Comparison of ENCODE assay signal across 29 cellular contexts in genomic region chr4:13535118-13535517, GRCh38. TPM values are rescaled to one million over a fixed set of nuclear protein-coding genes. Genes with fewer than 3 reads are reported as not detected.
A peak's percentile ranks its signal among the peaks of the same experiment; 100 is the strongest.
DNase-seq lines count a peak whose midpoint lies in the region; ATAC-seq and TF ChIP-seq lines count a peak whose summit lies in the region.
"Had no signal": no experiment of that assay in that cellular context is flagged by ENCODE, and none has a peak within 500 bp of the region (broad histone marks: within the 10 kb centered on the region; RNA-seq: fewer than 3 reads in every experiment).

No MANE protein-coding gene starts in this region.

- CTCF ChIA-PET in WTC11 (lab: Charles Lee): interaction anchor here (0.6 to 1.3 kb wide), 2 partner anchors 13 kb away, joined by 4 to 9 read pairs; no protein-coding TSS in a partner anchor

- DNase-seq in NCI-H82 (lab: John Stamatoyannopoulos, UW) (peak; percentile 35), NCI-H82 treated with DMSO at 0.1 percent for 48 hours (lab: John Stamatoyannopoulos, UW; ENCODE audit: unreplicated experiment) (no peak), GM03348 (ENCODE audit: low spot score) (peak; percentile 9), WTC11 (ENCODE audit: low spot score) (no peak), neural progenitor cell (ENCODE audit: low spot score) (peak; percentile 61), SHP77 treated with DMSO at 0.1 percent for 48 hours (lab: John Stamatoyannopoulos, UW) (no peak), NCI-H69 (lab: John Stamatoyannopoulos, UW) (no peak)
- DNase-seq: activated B cell treated with CpG ODN at 0.5 μM for 24 hours; activated gamma-delta T cell treated with Interleukin-2 at 50 U/mL for 16 hours; activated T-cell treated with anti-CD3 and anti-CD28 coated beads, Interleukin-2, amount 50 U/mL, for 24 hours; AML-193; CD4-positive, alpha-beta memory T cell; dermis blood vessel endothelial cell; immature natural killer cell; mesenchymal stem cell; NCI-H146; NCI-H2107; PC-3; thyroid gland had no signal

- H3K27ac Mint-ChIP-seq in WTC11: no peak overlapping the region
- H3K27ac Mint-ChIP-seq in neural progenitor cell: no peak overlapping the region
- H3K27ac Mint-ChIP-seq: activated B cell treated with CpG ODN at 0.5 μM for 24 hours; activated naive CD8-positive, alpha-beta T cell treated with anti-CD3 and anti-CD28 coated beads, Interleukin-2, amount 50 U/mL, for 24 hours; immature natural killer cell; stimulated activated naive CD8-positive, alpha-beta T cell treated with anti-CD3 and anti-CD28 coated beads, Interleukin-15, Interleukin-2, amounts not matched to agents 100 ng/mL and 50 ng/mL, for 24 hours had no signal

- H3F3A ChIP-seq in neural progenitor cell (ENCODE audit: low read depth): peaks cover 35% of the 10 kb centered on the region

- H2AFZ ChIP-seq in neural progenitor cell (replicated peaks): no peak overlapping the region
- H2AFZ ChIP-seq: hepatocyte had no signal

- TF ChIP-seq CTCF in WTC11 (IDR thresholded peaks at IDR 0.05): no peak
- no peak for TF ChIP-seq CTCF in neural progenitor cell (IDR thresholded peaks at IDR 0.05)

- H3K36me3 Mint-ChIP-seq in WTC11: peaks cover 7% of the 10 kb centered on the region; the same call in 1 of the 2 replicates
- no peaks in the 10 kb centered on the region for H3K36me3 Mint-ChIP-seq in neural progenitor cell

- no peak overlapping the region for H3K4me3 ChIP-seq in neural progenitor cell
- H3K4me3 ChIP-seq: hepatocyte, prostate gland, thyroid gland had no signal

- H4K20me1 ChIP-seq in neural progenitor cell (ENCODE audit: low read depth): peaks cover 95% of the 10 kb centered on the region

- H3K27me3 Mint-ChIP-seq in WTC11 (ENCODE audit: low read depth) (peaks cover 100% of the 10 kb centered on the region), neural progenitor cell (ENCODE audit: insufficient read depth, low read depth) (peaks cover 80% of the 10 kb centered on the region)

- no peak overlapping the region for H3K9ac ChIP-seq in neural progenitor cell
- H3K9ac ChIP-seq: KMS-11 had no signal

- H3K9me3 Mint-ChIP-seq in WTC11 (no peaks in the 10 kb centered on the region), neural progenitor cell (peaks cover 14% of the 10 kb centered on the region)
- H3K9me3 Mint-ChIP-seq: activated T-cell treated with anti-CD3 and anti-CD28 coated beads, Interleukin-2, amount 50 U/mL, for 24 hours had no signal

- POLR2A ChIA-PET in WTC11 (lab: Charles Lee): interaction anchor here (1.3 kb wide), 1 partner anchor 10 kb away, joined by 4 read pairs; no protein-coding TSS in a partner anchor

- H3K4me1 ChIP-seq in neural progenitor cell: peaks cover 32% of the 10 kb centered on the region
- H3K4me1 ChIP-seq: prostate gland had no signal

- H3K9me3 ChIP-seq in neural progenitor cell (ENCODE audit: low read depth): no peaks in the 10 kb centered on the region
- H3K9me3 ChIP-seq: prostate gland, thyroid gland had no signal

- peaks cover 100% of the 10 kb centered on the region for H3K27me3 ChIP-seq in neural progenitor cell

- H3K4me2 ChIP-seq in neural progenitor cell: peak overlapping the region; percentile 56
- H3K4me2 ChIP-seq: KMS-11 had no signal

- no peaks in the 10 kb centered on the region for H3K36me3 ChIP-seq in neural progenitor cell
- H3K36me3 ChIP-seq: prostate gland, thyroid gland had no signal

- no peaks in the 10 kb centered on the region for H3K79me2 ChIP-seq in neural progenitor cell (ENCODE audit: low read depth)
- H3K79me2 ChIP-seq: hepatocyte had no signal

- H3K27ac ChIP-seq in neural progenitor cell: no peak overlapping the region
- H3K27ac ChIP-seq: 22Rv1, hepatocyte, KMS-11, prostate gland, thyroid gland had no signal

- H3K4me1 Mint-ChIP-seq in WTC11 (peaks cover 93% of the 10 kb centered on the region), neural progenitor cell (peaks cover 36% of the 10 kb centered on the region)

- H3K4me3 Mint-ChIP-seq in WTC11: peak overlapping the region; percentile 37
- H3K4me3 Mint-ChIP-seq in neural progenitor cell: no peak overlapping the region
- H3K4me3 Mint-ChIP-seq: activated B cell treated with CpG ODN at 0.5 μM for 24 hours; activated naive CD8-positive, alpha-beta T cell treated with anti-CD3 and anti-CD28 coated beads, Interleukin-2, amount 50 U/mL, for 24 hours; activated T-cell treated with anti-CD3 and anti-CD28 coated beads, Interleukin-2, amount 50 U/mL, for 24 hours; stimulated activated naive CD8-positive, alpha-beta T cell treated with anti-CD3 and anti-CD28 coated beads, Interleukin-15, Interleukin-2, amounts not matched to agents 100 ng/mL and 50 ng/mL, for 24 hours had no signal

- ATAC-seq in WTC11: no peak
- ATAC-seq in HG02938 (IDR thresholded peaks at IDR 0.05; ENCODE audit: unreplicated experiment): no peak
- ATAC-seq: activated naive CD8-positive, alpha-beta T cell treated with anti-CD3 and anti-CD28 coated beads, Interleukin-2, amount 50 U/mL, for 24 hours; left lobe of liver; PC-3 had no signal

TF ChIP-seq in WTC11, 78 proteins besides CTCF, POLR2A, EP300 and RAD21:
- TF ChIP-seq NFE2L1 (CRISPR knock-in tag; IDR thresholded peaks at IDR 0.05) (no peak), FOXJ3 (CRISPR knock-in tag; IDR thresholded peaks at IDR 0.05; ENCODE audit: borderline replicate concordance) (no peak), ZNF396 (CRISPR knock-in tag; IDR thresholded peaks at IDR 0.05; ENCODE audit: borderline replicate concordance) (no peak), ZNF512 (CRISPR knock-in tag; IDR thresholded peaks at IDR 0.05; ENCODE audit: borderline replicate concordance) (no peak), HMGA2 (CRISPR knock-in tag; IDR thresholded peaks at IDR 0.05) (no peak)

RNA-seq across cellular contexts. Expression of gene NKX3-2, which starts 9.2 kb away (rescaled TPM):
- 0.07 TPM in 1 of 3 replicates, not detected in the others for total RNA-seq in WTC11 (2021)
- 0.40 TPM in 1 of 2 replicates, not detected in the other for total RNA-seq in neural progenitor cell (ENCODE audit: low replicate concordance)
- total RNA-seq: activated B cell treated with CpG ODN at 0.5 μM for 24 hours; activated CD8-positive, alpha-beta memory T cell treated with anti-CD3 and anti-CD28 coated beads for 36 hours; CD4-positive, alpha-beta memory T cell; dermis blood vessel endothelial cell; frontal cortex; left lobe of liver had no signal

RNA-seq across cellular contexts. Expression of gene RAB28, which starts 51.0 kb away (rescaled TPM):
- total RNA-seq in WTC11 (2021) (17.1 to 18.4 TPM (median 17.4 TPM) in 3 replicates), neural progenitor cell (ENCODE audit: low replicate concordance) (49.6 and 67.3 TPM in 2 replicates)

Comparison
In these comparisons a context has a peak if more than half of its experiments do, and no peak if none do; other contexts are left out.
1. DNase-seq: peak in NCI-H82 (single experiment), GM03348 (single experiment) and neural progenitor cell (single experiment); none in NCI-H82 treated with DMSO at 0.1 percent for 48 hours (single experiment), WTC11 (single experiment), SHP77 treated with DMSO at 0.1 percent for 48 hours (single experiment) and NCI-H69 (single experiment).